ENCODE assay signal across 8 cellular contexts in genomic region chr15:58932791-58933310, GRCh38. TPM values are rescaled to one million over a fixed set of nuclear protein-coding genes. Genes with fewer than 3 reads are reported as not detected.
DNase-seq lines count a peak whose midpoint lies in the region; ATAC-seq and TF ChIP-seq lines count a peak whose summit lies in the region.

No MANE protein-coding gene starts in this region.

- H3K9me3 ChIP-seq in AG04450 (ENCODE audit: control insufficient read depth, insufficient read depth, low read length) (no peaks in the 10 kb centered on the region; the same call in 1 of the 2 replicates), SJCRH30 (replicated peaks) (no peaks in the 10 kb centered on the region), mucosa of rectum (ENCODE audit: control insufficient read depth in 2 of 2, low read length in 2 of 2) (no peaks in the 10 kb centered on the region)

- H3K27me3 ChIP-seq in AG04450 (ENCODE audit: control insufficient read depth, insufficient read depth, low read length): no peaks in the 10 kb centered on the region
- H3K27me3 ChIP-seq in SJCRH30: no peaks in the 10 kb centered on the region
- H3K27me3 ChIP-seq in mucosa of rectum (ENCODE audit: control insufficient read depth in 2 of 2, insufficient read depth in 2 of 2, low read length in 2 of 2): no peaks in the 10 kb centered on the region

- TF ChIP-seq CTCF in AG04450 (IDR thresholded peaks at IDR 0.05; ENCODE audit: low read depth, low read length): no peak
- no peak for TF ChIP-seq CTCF in epithelial cell of esophagus (IDR thresholded peaks at IDR 0.05; ENCODE audit: insufficient read depth, low read depth, low read length, missing control alignments)

- POLR2A ChIA-PET in AG04450 (lab: Yijun Ruan, JAX): no interaction called here

- H3K36me3 ChIP-seq in SJCRH30 (peaks cover 21% of the 10 kb centered on the region), mucosa of rectum (ENCODE audit: control insufficient read depth in 2 of 2, insufficient read depth in 2 of 2, low read length in 2 of 2) (peaks cover 13 to 16% of the 10 kb centered on the region in 2 donors)

- peak; percentile 19 for ATAC-seq in GM18519 (IDR thresholded peaks at IDR 0.05; ENCODE audit: low FRiP score, unreplicated experiment)
- ATAC-seq in HG03066 (IDR thresholded peaks at IDR 0.05; ENCODE audit: low read depth, unreplicated experiment): peak; percentile 30

- peak overlapping the region; percentile 99 to 100 for H3K9ac ChIP-seq in mucosa of rectum (ENCODE audit: low read depth in 1 of 2, low read length in 2 of 2)

- H3K4me1 ChIP-seq in SJCRH30 (no peaks in the 10 kb centered on the region), mucosa of rectum (ENCODE audit: control insufficient read depth in 2 of 2, insufficient read depth in 2 of 2, low read length in 2 of 2) (peaks cover 3 to 21% of the 10 kb centered on the region in 2 donors)

- no peak for DNase-seq in AG04450 (ENCODE audit: low read depth, low spot score)
- DNase-seq in SJCRH30: peak; percentile 47 to 62
- DNase-seq in epithelial cell of esophagus (ENCODE audit: low read depth): peak; percentile 2
- no peak for DNase-seq in stimulated activated CD4-positive, alpha-beta T cell treated with anti-CD3 and anti-CD28 coated beads, Interleukin-1b, Interleukin-23, amount 100 ng/mL, for 48 hours
- no peak for DNase-seq in NCI-H128 (lab: John Stamatoyannopoulos, UW; ENCODE audit: unreplicated experiment)

- H3K4me3 ChIP-seq in AG04450 (ENCODE audit: low read depth, low read length): peak overlapping the region; percentile 83
- peak overlapping the region; percentile 95 for H3K4me3 ChIP-seq in SJCRH30
- peak overlapping the region; percentile 48 for H3K4me3 ChIP-seq in epithelial cell of esophagus (ENCODE audit: low read length)
- H3K4me3 ChIP-seq in mucosa of rectum (ENCODE audit: low read length in 2 of 2): peak overlapping the region; percentile 98 to 99

- CTCF ChIA-PET in AG04450 (lab: Charles Lee): interaction anchor here (0.7 kb wide), 1 partner anchor 29 kb away, joined by 3 read pairs; no protein-coding TSS in a partner anchor

- H3K27ac ChIP-seq in AG04450 (ENCODE audit: low read depth, low read length) (peak overlapping the region; percentile 97), SJCRH30 (peak overlapping the region; percentile 93), mucosa of rectum (ENCODE audit: low read depth in 2 of 2, low read length in 2 of 2) (peak overlapping the region; percentile 99)

RNA-seq across cellular contexts. Expression of gene SLTM, which starts 0.6 kb away (rescaled TPM):
- 36.2 and 38.3 TPM in 2 replicates for polyA plus RNA-seq in AG04450 (2011; rRNA removed)
- polyA minus RNA-seq in AG04450 (2011; rRNA and poly(A)+ RNA removed): 39.2 and 57.0 TPM in 2 replicates
- 105 and 131 TPM in 2 replicates for total RNA-seq in SJCRH30 (2014; rRNA removed; shearing (Covaris generic))

RNA-seq across cellular contexts. Expression of gene RNF111, which starts 54.6 kb away (rescaled TPM):
- 23.7 and 24.4 TPM in 2 replicates for polyA plus RNA-seq in AG04450 (2011; rRNA removed)
- 86.0 and 97.3 TPM in 2 replicates for polyA minus RNA-seq in AG04450 (2011; rRNA and poly(A)+ RNA removed)
- total RNA-seq in SJCRH30 (2014; rRNA removed; shearing (Covaris generic)): 27.2 and 30.1 TPM in 2 replicates

Comparison
In these comparisons a context has a peak if more than half of its experiments do, and no peak if none do; other contexts are left out.
1. DNase-seq: peak in SJCRH30 (2 of 2) and epithelial cell of esophagus (single experiment); none in AG04450 (single experiment), stimulated activated CD4-positive, alpha-beta T cell treated with anti-CD3 and anti-CD28 coated beads, Interleukin-1b, Interleukin-23, amount 100 ng/mL, for 48 hours (single experiment) and NCI-H128 (single experiment).
2. H3K4me3 ChIP-seq: peak in every context shown above with its lines; median percentile 98 in mucosa of rectum; 95 in SJCRH30; 83 in AG04450; 48 in epithelial cell of esophagus.
3. Peak in every context shown above with its lines, with median percentiles within 50 percentile points of each other: H3K27ac ChIP-seq.